ENCODE assay signal across 23 cellular contexts in genomic region chr6:107812370-107812769, GRCh38. TPM values are rescaled to one million over a fixed set of nuclear protein-coding genes. Genes with fewer than 3 reads are reported as not detected.
DNase-seq lines count a peak whose midpoint lies in the region; ATAC-seq, FAIRE-seq and TF ChIP-seq lines count a peak whose summit lies in the region.
"Had no signal": no experiment of that assay in that cellular context is flagged by ENCODE, and none has a peak within 500 bp of the region (broad histone marks: within the 10 kb centered on the region; RNA-seq: fewer than 3 reads in every experiment).

No MANE protein-coding gene starts in this region.

- H4K20me1 ChIP-seq in mammary epithelial cell (ENCODE audit: insufficient read depth, low read length) (no peaks in the 10 kb centered on the region), keratinocyte (ENCODE audit: control insufficient read depth, extremely low read depth, insufficient read depth, low read length) (no peaks in the 10 kb centered on the region)

- H3K9me3 ChIP-seq in mammary epithelial cell (replicated peaks; ENCODE audit: insufficient read depth, low read length), result no peaks in the 10 kb centered on the region
- H3K9me3 ChIP-seq in breast epithelium, result no peaks in the 10 kb centered on the region
- H3K9me3 ChIP-seq in keratinocyte (ENCODE audit: control insufficient read depth, low read depth, low read length), result no peaks in the 10 kb centered on the region
- H3K9me3 ChIP-seq: body of pancreas had no signal

- peaks cover 22% of the 10 kb centered on the region for H3K4me1 Mint-ChIP-seq in activated CD8-positive, alpha-beta memory T cell treated with anti-CD3 and anti-CD28 coated beads, Interleukin-2, amount 10 ng/mL, durations not matched to agents 7 days and 5 days
- H3K4me1 Mint-ChIP-seq in stimulated activated memory B cell treated with anti-CD40 and anti-IgM and Interleukin-4, amounts not matched to agents 10 μg/mL and 1 μg/mL and 100 μg/mL, for 72 hours, result peaks cover 22% of the 10 kb centered on the region

- H3K36me3 ChIP-seq in mammary epithelial cell (ENCODE audit: insufficient read depth, low read length) (no peaks in the 10 kb centered on the region), breast epithelium (no peaks in the 10 kb centered on the region), keratinocyte (ENCODE audit: control insufficient read depth in 2 of 2, extremely low read depth in 1 of 2, insufficient read depth in 2 of 2, low read length in 2 of 2) (no peaks in the 10 kb centered on the region)

- H3K4me3 ChIP-seq in mammary epithelial cell (replicated peaks in 1 of 3; ENCODE audit: insufficient read depth in 1 of 3, low read depth in 2 of 3, low read length in 3 of 3) (no peak overlapping the region), breast epithelium (no peak overlapping the region), keratinocyte (ENCODE audit: control insufficient read depth in 2 of 3, extremely low read depth in 1 of 3, insufficient read depth in 2 of 3, low read depth in 1 of 3, low read length in 3 of 3) (no peak overlapping the region)
- H3K4me3 ChIP-seq: body of pancreas had no signal

- no peak for ATAC-seq in activated CD8-positive, alpha-beta memory T cell treated with anti-CD3 and anti-CD28 coated beads, Interleukin-2, amount 10 ng/mL, durations not matched to agents 7 days and 5 days
- no peak for ATAC-seq in stimulated activated memory B cell treated with anti-CD40 and anti-IgM and Interleukin-4, amounts not matched to agents 10 μg/mL and 1 μg/mL and 100 μg/mL, for 72 hours
- ATAC-seq in HG03378 (IDR thresholded peaks at IDR 0.05; ENCODE audit: unreplicated experiment), result no peak

- no peaks in the 10 kb centered on the region for H3K9me3 Mint-ChIP-seq in activated CD8-positive, alpha-beta memory T cell treated with anti-CD3 and anti-CD28 coated beads, Interleukin-2, amount 10 ng/mL, durations not matched to agents 7 days and 5 days (ENCODE audit: low read depth)
- no peaks in the 10 kb centered on the region for H3K9me3 Mint-ChIP-seq in stimulated activated memory B cell treated with anti-CD40 and anti-IgM and Interleukin-4, amounts not matched to agents 10 μg/mL and 1 μg/mL and 100 μg/mL, for 72 hours
- H3K9me3 Mint-ChIP-seq: T-helper 2 cell treated with Interferon-gamma antibody and Interleukin-4, amounts not matched to agents 5 μg/mL and 100 μg/mL, for 36 hours had no signal

- CTCF ChIA-PET in mammary epithelial cell (lab: Charles Lee; ENCODE audit: low non-redundant PET), result no interaction called here
- CTCF ChIA-PET in activated CD8-positive, alpha-beta memory T cell treated with anti-CD3 and anti-CD28 coated beads, Interleukin-2, amount 10 ng/mL, durations not matched to agents 7 days and 5 days (lab: Charles Lee), result interaction anchor here (0.7 to 2.0 kb wide), 2 partner anchors 8 to 35 kb away, joined by 3 to 9 read pairs; no protein-coding TSS in a partner anchor

- no peak for FAIRE-seq in keratinocyte (lab: Jason Lieb, UNC)
- FAIRE-seq: H54, urothelium cell line had no signal

- peaks cover 10% of the 10 kb centered on the region for H3K36me3 Mint-ChIP-seq in activated CD8-positive, alpha-beta memory T cell treated with anti-CD3 and anti-CD28 coated beads, Interleukin-2, amount 10 ng/mL, durations not matched to agents 7 days and 5 days
- peaks cover 13% of the 10 kb centered on the region for H3K36me3 Mint-ChIP-seq in stimulated activated memory B cell treated with anti-CD40 and anti-IgM and Interleukin-4, amounts not matched to agents 10 μg/mL and 1 μg/mL and 100 μg/mL, for 72 hours

- H3K4me1 ChIP-seq in mammary epithelial cell (ENCODE audit: insufficient read depth, low read length) (peaks cover 28% of the 10 kb centered on the region), breast epithelium (no peaks in the 10 kb centered on the region), keratinocyte (ENCODE audit: control insufficient read depth, extremely low read depth, insufficient read depth, low read length) (peaks cover 17% of the 10 kb centered on the region)
- H3K4me1 ChIP-seq: parathyroid adenoma had no signal

- dilution Hi-C loops in mammary epithelial cell (cut with HindIII; ENCODE audit: low sequenced_read_pairs) (no loop called here), keratinocyte (cut with MboI; ENCODE audit: extremely low pct_ligation_motif_present, low sequenced_read_pairs) (no loop called here)

- H3K9ac ChIP-seq in mammary epithelial cell (ENCODE audit: insufficient read depth, low read length), result no peak overlapping the region
- H3K9ac ChIP-seq in keratinocyte (ENCODE audit: control insufficient read depth, extremely low read depth, insufficient read depth, low read length), result no peak overlapping the region
- H3K9ac ChIP-seq: parathyroid adenoma had no signal

- TF ChIP-seq CTCF in mammary epithelial cell (conservative IDR thresholded peaks at IDR 0.05 in 1 of 2, IDR thresholded peaks at IDR 0.05 in 1 of 2; ENCODE audit: extremely low read depth in 1 of 2, insufficient read depth in 1 of 2, low read depth in 1 of 2, low read length in 2 of 2) (no peak), breast epithelium (IDR thresholded peaks at IDR 0.05) (no peak), keratinocyte (optimal IDR thresholded peaks at IDR 0.05 in 1 of 3, IDR thresholded peaks at IDR 0.05 in 1 of 3, conservative IDR thresholded peaks at IDR 0.05 in 1 of 3; ENCODE audit: extremely low read depth in 1 of 3, insufficient read depth in 2 of 3, low read length in 3 of 3) (no peak)

- 100% methylated on average over 5 of the region's 5 CpGs for WGBS in mammary epithelial cell (ENCODE audit: low coverage, missing lambda C conversion rate)

- H3K4me3 Mint-ChIP-seq in activated CD8-positive, alpha-beta memory T cell treated with anti-CD3 and anti-CD28 coated beads, Interleukin-2, amount 10 ng/mL, durations not matched to agents 7 days and 5 days, result no peak overlapping the region
- H3K4me3 Mint-ChIP-seq in stimulated activated memory B cell treated with anti-CD40 and anti-IgM and Interleukin-4, amounts not matched to agents 10 μg/mL and 1 μg/mL and 100 μg/mL, for 72 hours, result no peak overlapping the region
- H3K4me3 Mint-ChIP-seq: activated naive CD8-positive, alpha-beta T cell treated with anti-CD3 and anti-CD28 coated beads, Interleukin-2, amount 10 ng/mL, durations not matched to agents 7 days and 5 days; nephron; T-helper 2 cell treated with Interferon-gamma antibody and Interleukin-4, amounts not matched to agents 5 μg/mL and 100 μg/mL, for 36 hours had no signal

- H3K27ac ChIP-seq in mammary epithelial cell (ENCODE audit: insufficient read depth, low read depth, low read length), result no peak overlapping the region
- H3K27ac ChIP-seq in breast epithelium, result no peak overlapping the region
- no peak overlapping the region for H3K27ac ChIP-seq in keratinocyte (ENCODE audit: control insufficient read depth, insufficient read depth, low read length)
- H3K27ac ChIP-seq: C4-2B, parathyroid adenoma had no signal

- no peak for TF ChIP-seq POLR2A in breast epithelium (IDR thresholded peaks at IDR 0.05)

- intact Hi-C loops in mammary epithelial cell (cut with micrococcal nuclease) (no loop called here), breast epithelium (cut with DNase I; ENCODE audit: low total_unique reads) (no loop called here)

- H3K27ac Mint-ChIP-seq in activated CD8-positive, alpha-beta memory T cell treated with anti-CD3 and anti-CD28 coated beads, Interleukin-2, amount 10 ng/mL, durations not matched to agents 7 days and 5 days, result no peak overlapping the region
- H3K27ac Mint-ChIP-seq in stimulated activated memory B cell treated with anti-CD40 and anti-IgM and Interleukin-4, amounts not matched to agents 10 μg/mL and 1 μg/mL and 100 μg/mL, for 72 hours, result peak overlapping the region; percentile 67
- H3K27ac Mint-ChIP-seq: activated naive CD8-positive, alpha-beta T cell treated with anti-CD3 and anti-CD28 coated beads, Interleukin-2, amount 10 ng/mL, durations not matched to agents 7 days and 5 days; nephron; T-helper 2 cell treated with Interferon-gamma antibody and Interleukin-4, amounts not matched to agents 5 μg/mL and 100 μg/mL, for 36 hours had no signal

- H2AFZ ChIP-seq in mammary epithelial cell (ENCODE audit: low read depth, low read length) (peak overlapping the region; percentile 72), keratinocyte (ENCODE audit: control insufficient read depth, low read length) (peak overlapping the region; percentile 11)
- H2AFZ ChIP-seq: parathyroid adenoma had no signal

- H3K79me2 ChIP-seq in mammary epithelial cell (ENCODE audit: insufficient read depth, low read length), result no peaks in the 10 kb centered on the region
- no peaks in the 10 kb centered on the region for H3K79me2 ChIP-seq in keratinocyte (ENCODE audit: control insufficient read depth, insufficient read depth, low read length)
- H3K79me2 ChIP-seq: parathyroid adenoma had no signal

- H3K4me2 ChIP-seq in mammary epithelial cell (ENCODE audit: insufficient read depth, low read depth, low read length), result no peak overlapping the region
- H3K4me2 ChIP-seq in keratinocyte (ENCODE audit: control insufficient read depth, extremely low read depth, insufficient read depth, low read depth, low read length), result no peak overlapping the region

- H3K27me3 Mint-ChIP-seq in activated CD8-positive, alpha-beta memory T cell treated with anti-CD3 and anti-CD28 coated beads, Interleukin-2, amount 10 ng/mL, durations not matched to agents 7 days and 5 days, result no peaks in the 10 kb centered on the region
- H3K27me3 Mint-ChIP-seq in stimulated activated memory B cell treated with anti-CD40 and anti-IgM and Interleukin-4, amounts not matched to agents 10 μg/mL and 1 μg/mL and 100 μg/mL, for 72 hours, result no peaks in the 10 kb centered on the region
- H3K27me3 Mint-ChIP-seq: activated naive CD8-positive, alpha-beta T cell treated with anti-CD3 and anti-CD28 coated beads, Interleukin-2, amount 10 ng/mL, durations not matched to agents 7 days and 5 days had no signal

- no peaks in the 10 kb centered on the region for H3K9me1 ChIP-seq in keratinocyte (ENCODE audit: control insufficient read depth, extremely low read depth, insufficient read depth, low read length)

- in situ Hi-C loops in mammary epithelial cell (cut with MboI; ENCODE audit: low sequenced_read_pairs in 2 of 2), result no loop called here

- H3K27me3 ChIP-seq in mammary epithelial cell (ENCODE audit: insufficient read depth, low read length) (no peaks in the 10 kb centered on the region), breast epithelium (no peaks in the 10 kb centered on the region), keratinocyte (ENCODE audit: control insufficient read depth, extremely low read depth, insufficient read depth, low read length) (no peaks in the 10 kb centered on the region)
- H3K27me3 ChIP-seq: body of pancreas had no signal

- no TSS peak for BruUV-seq in mammary epithelial cell (replicated peaks; lab: Mats Ljungman, UMichigan)

- DNase-seq in mammary epithelial cell (no peak), breast epithelium (ENCODE audit: low spot score in 2 of 2) (no peak), keratinocyte (ENCODE audit: low read depth, low spot score) (no peak), hypothalamus (lab: John Stamatoyannopoulos, UW) (no peak), NCI-H446 (lab: John Stamatoyannopoulos, UW) (no peak)
- peak; percentile 32 for DNase-seq in activated CD8-positive, alpha-beta memory T cell treated with anti-CD3 and anti-CD28 coated beads, Interleukin-2, amount 10 ng/mL, durations not matched to agents 7 days and 5 days
- DNase-seq: activated naive CD8-positive, alpha-beta T cell treated with anti-CD3 and anti-CD28 coated beads, Interleukin-2, amount 10 ng/mL, durations not matched to agents 7 days and 5 days; effector memory CD4-positive, alpha-beta T cell; mesendoderm; NCI-H2081 treated with DMSO at 0.1 percent for 48 hours; NK-92 treated with Interleukin-12 subunit alpha and Interleukin-12 subunit beta, amount 100 ng/mL, for 24 hours had no signal

RNA-seq across cellular contexts. Expression of gene SCML4, which starts 11.7 kb away (rescaled TPM):
- total RNA-seq in mammary epithelial cell (not detected), breast epithelium (1 to 10 TPM; 1.1 to 2.9 (median 2.9) TPM)
- polyA plus RNA-seq in mammary epithelial cell (not detected), keratinocyte (not detected in 3 replicates)
- polyA minus RNA-seq in mammary epithelial cell (not detected), keratinocyte (not detected in 3 replicates)
- 10 to 100 TPM; 15.1 to 26.7 TPM for total RNA-seq in activated CD8-positive, alpha-beta memory T cell treated with anti-CD3 and anti-CD28 coated beads, Interleukin-2, amount 10 ng/mL, durations not matched to agents 7 days and 5 days
- not detected for polyA plus RNA-seq in keratinocyte (2011; ENCODE audit: low read depth)
- polyA plus RNA-seq in keratinocyte (2011; cell fraction: cytosol; rRNA removed), result not detected in 2 replicates
- not detected in 2 replicates for polyA plus RNA-seq in keratinocyte (2011; cell fraction: nucleus; rRNA removed)
- not detected in 2 replicates for polyA plus RNA-seq in keratinocyte (2012; ENCODE audit: low replicate concordance)
- polyA minus RNA-seq in keratinocyte (2011; cell fraction: cytosol; rRNA and poly(A)+ RNA removed), result not detected
- not detected in 2 replicates for polyA minus RNA-seq in keratinocyte (2011; cell fraction: nucleus; rRNA and poly(A)+ RNA removed)
- total RNA-seq: MCF 10A, NCI-H460 had no signal
- polyA plus RNA-seq: AG04450 had no signal

Comparison
In these comparisons a context has a peak if more than half of its experiments do, and no peak if none do; other contexts are left out.
1. RNA of gene SCML4, which starts 11.7 kb away (total RNA-seq): 15.1 to 26.7 TPM in activated CD8-positive, alpha-beta memory T cell treated with anti-CD3 and anti-CD28 coated beads, Interleukin-2, amount 10 ng/mL, durations not matched to agents 7 days and 5 days; 1.1 to 2.9 TPM in breast epithelium and not detected in mammary epithelial cell; every median in the first group is over 4 times any median in the second.